In genomic region chr11:56783448-56784041, GRCh38 we compare ENCODE assay signal across 9 cellular contexts. TPM values are rescaled to one million over a fixed set of nuclear protein-coding genes. Genes with fewer than 3 reads are reported as not detected.
A peak's percentile ranks its signal among the peaks of the same experiment; 100 is the strongest.
DNase-seq lines count a peak whose midpoint lies in the region; ATAC-seq and TF ChIP-seq lines count a peak whose summit lies in the region.
"Had no signal": no experiment of that assay in that cellular context is flagged by ENCODE, and none has a peak within 500 bp of the region (broad histone marks: within the 10 kb centered on the region; RNA-seq: fewer than 3 reads in every experiment).

No MANE protein-coding gene starts in this region.

- no peaks in the 10 kb centered on the region for H3K27me3 Mint-ChIP-seq in activated T-cell treated with anti-CD3 and anti-CD28 coated beads, Interleukin-2, amount 50 U/mL, for 4 hours (ENCODE audit: low read depth)

- H3K36me3 Mint-ChIP-seq in activated T-cell treated with anti-CD3 and anti-CD28 coated beads, Interleukin-2, amount 50 U/mL, for 4 hours (ENCODE audit: insufficient read depth) = no peaks in the 10 kb centered on the region

- no peak for ATAC-seq in activated T-cell treated with anti-CD3 and anti-CD28 coated beads, Interleukin-2, amount 50 U/mL, for 4 hours

- no peaks in the 10 kb centered on the region for H3K4me1 Mint-ChIP-seq in activated T-cell treated with anti-CD3 and anti-CD28 coated beads, Interleukin-2, amount 50 U/mL, for 4 hours (ENCODE audit: low read depth)

- H3K9me3 Mint-ChIP-seq in activated T-cell treated with anti-CD3 and anti-CD28 coated beads, Interleukin-2, amount 50 U/mL, for 4 hours = no peaks in the 10 kb centered on the region

- no peak overlapping the region for H3K4me3 ChIP-seq in fibroblast of mammary gland (ENCODE audit: control insufficient read depth, low read depth, low read length)

- TF ChIP-seq CTCF in fibroblast of mammary gland (conservative IDR thresholded peaks at IDR 0.05; ENCODE audit: control insufficient read depth, insufficient read depth, low read depth, low read length) = peak; percentile 51

- H3K4me3 Mint-ChIP-seq in activated T-cell treated with anti-CD3 and anti-CD28 coated beads, Interleukin-2, amount 50 U/mL, for 4 hours = no peak overlapping the region

- peak; percentile 79 for DNase-seq in NCI-H82 (lab: John Stamatoyannopoulos, UW)
- DNase-seq in NCI-H82 treated with DMSO at 0.1 percent for 48 hours (lab: John Stamatoyannopoulos, UW; ENCODE audit: unreplicated experiment) = no peak
- DNase-seq in Kasumi-1 (lab: John Stamatoyannopoulos, UW) = peak; percentile 44 to 75
- peak; percentile 41 for DNase-seq in SK-N-DZ (ENCODE audit: low spot score)
- DNase-seq in fibroblast of mammary gland (ENCODE audit: low read depth) = peak; percentile 75
- DNase-seq in putamen (ENCODE audit: low spot score) = peak; percentile 11
- DNase-seq in C1 segment of cervical spinal cord (lab: John Stamatoyannopoulos, UW) = no peak
- DNase-seq in activated T-cell treated with anti-CD3 and anti-CD28 coated beads, Interleukin-2, amount 50 U/mL, for 4 hours = no peak

RNA-seq across cellular contexts. Expression of gene OR9G4, which starts 35.0 kb away (rescaled TPM):
- polyA plus RNA-seq in SK-N-DZ (2014; cell fraction: cytosol; rRNA removed) = not detected in 2 replicates
- not detected in 2 replicates for polyA plus RNA-seq in SK-N-DZ (2014; cell fraction: nucleus; rRNA removed)
- total RNA-seq in activated T-cell treated with anti-CD3 and anti-CD28 coated beads, Interleukin-2, amount 50 U/mL, for 4 hours = not detected
- polyA plus RNA-seq: thymus had no signal

Comparison
In these comparisons a context has a peak if more than half of its experiments do, and no peak if none do; other contexts are left out.
1. DNase-seq: peak in NCI-H82 (single experiment), Kasumi-1 (2 of 2), SK-N-DZ (single experiment), fibroblast of mammary gland (single experiment) and putamen (single experiment); none in NCI-H82 treated with DMSO at 0.1 percent for 48 hours (single experiment), C1 segment of cervical spinal cord (0 of 14) and activated T-cell treated with anti-CD3 and anti-CD28 coated beads, Interleukin-2, amount 50 U/mL, for 4 hours (single experiment).